ENCODE assay signal across 9 cellular contexts in the genomic region with DNA sequence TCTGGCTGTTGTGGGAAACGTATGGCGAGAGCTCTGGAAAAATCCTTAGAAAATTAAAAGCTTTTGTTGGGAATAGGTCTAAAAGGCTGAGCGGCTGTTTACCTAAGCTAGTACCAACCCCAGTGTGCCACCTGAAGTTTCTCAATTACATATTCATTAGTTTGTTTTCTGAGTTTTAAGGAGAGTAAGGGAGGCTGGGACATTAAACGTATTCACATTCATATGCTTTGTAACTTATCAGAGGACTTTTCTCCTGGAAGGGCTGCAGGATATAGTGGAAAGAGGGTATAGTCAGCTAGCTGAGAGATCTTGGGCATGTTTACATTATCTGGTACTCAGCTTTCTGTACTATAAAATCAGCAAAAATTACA. TPM values are rescaled to one million over a fixed set of nuclear protein-coding genes. Genes with fewer than 3 reads are reported as not detected.
DNase-seq lines count a peak whose midpoint lies in the region; TF ChIP-seq lines count a peak whose summit lies in the region.
"Had no signal": no experiment of that assay in that cellular context is flagged by ENCODE, and none has a peak within 500 bp of the region (broad histone marks: within the 10 kb centered on the region; RNA-seq: fewer than 3 reads in every experiment).

No MANE protein-coding gene starts in this region.

- intact Hi-C loops in breast epithelium (cut with DNase I; ENCODE audit: low total_unique reads) = loop anchor here (10.0 kb wide), 1 partner anchor 127 kb away; no protein-coding TSS in a partner anchor

- WGBS in liver = 40% methylated on average over 4 of the region's 4 CpGs
- 27% methylated on average over 4 of the region's 4 CpGs for WGBS in urinary bladder

- H3K27me3 ChIP-seq in breast epithelium = no peaks in the 10 kb centered on the region
- H3K27me3 ChIP-seq in liver (ENCODE audit: control insufficient read depth in 4 of 4, insufficient read depth in 4 of 4, low read length in 3 of 4) = no peaks in the 10 kb centered on the region

- TF ChIP-seq POLR2A in breast epithelium (IDR thresholded peaks at IDR 0.05) = no peak

- TF ChIP-seq RAD21 in liver (IDR thresholded peaks at IDR 0.05) = no peak

- H3K4me3 ChIP-seq in breast epithelium = peak overlapping the region in 2 of 3 donors; percentile 92 to 98
- peak overlapping the region in 1 of 3 donors; percentile 93 for H3K4me3 ChIP-seq in liver (ENCODE audit: low read depth in 1 of 3, low read length in 3 of 3)
- H3K4me3 ChIP-seq in urinary bladder (ENCODE audit: low read depth, low read length) = peak overlapping the region; percentile 92

- H3K27ac ChIP-seq in breast epithelium (peak overlapping the region; percentile 94 to 98), liver (ENCODE audit: low read depth in 1 of 2, low read length in 2 of 2) (peak overlapping the region; percentile 14 to 92), urinary bladder (ENCODE audit: low read depth) (no peak overlapping the region)

- H3K4me1 ChIP-seq in breast epithelium (no peaks in the 10 kb centered on the region), liver (ENCODE audit: control insufficient read depth in 4 of 4, insufficient read depth in 4 of 4, low read length in 3 of 4) (peaks cover 0 to 18% (median 11%) of the 10 kb centered on the region in 4 donors), urinary bladder (ENCODE audit: insufficient read depth) (no peaks in the 10 kb centered on the region)
- H3K4me1 ChIP-seq: psoas muscle had no signal

- no peak for TF ChIP-seq CTCF in breast epithelium (IDR thresholded peaks at IDR 0.05)
- no peak for TF ChIP-seq CTCF in liver (IDR thresholded peaks at IDR 0.05; ENCODE audit: low read depth, low read length, missing input control)

- DNase-seq in NCI-H510A treated with DMSO at 0.1 percent for 48 hours (lab: John Stamatoyannopoulos, UW) (peak; percentile 78), NCI-H510A (lab: John Stamatoyannopoulos, UW) (no peak), breast epithelium (ENCODE audit: low spot score in 2 of 2) (no peak), NCI-H82 (lab: John Stamatoyannopoulos, UW) (no peak)
- DNase-seq in stimulated activated CD8-positive, alpha-beta memory T cell treated with anti-CD3 and anti-CD28 coated beads, Interleukin-4, amount 100 ng/mL, for 48 hours = no peak
- DNase-seq in activated naive CD4-positive, alpha-beta T cell treated with Interleukin-2 at 50 U/mL for 16 hours = no peak
- DNase-seq: psoas muscle had no signal

- no peaks in the 10 kb centered on the region for H3K9me3 ChIP-seq in breast epithelium
- H3K9me3 ChIP-seq in liver (ENCODE audit: control insufficient read depth in 4 of 4, low read length in 3 of 4) = no peaks in the 10 kb centered on the region
- H3K9me3 ChIP-seq: psoas muscle had no signal

- H3K9ac ChIP-seq in liver (ENCODE audit: low read depth in 1 of 2, low read length in 2 of 2) = peak overlapping the region; percentile 42 to 87

- H3K36me3 ChIP-seq in breast epithelium (no peaks in the 10 kb centered on the region), liver (ENCODE audit: control insufficient read depth in 4 of 4, insufficient read depth in 3 of 4, low read depth in 1 of 4, low read length in 3 of 4) (no peaks in the 10 kb centered on the region), urinary bladder (ENCODE audit: insufficient read depth) (no peaks in the 10 kb centered on the region)

TF ChIP-seq in liver, 16 proteins besides CTCF, POLR2A, EP300 and RAD21:
- TF ChIP-seq HNF4G (IDR thresholded peaks at IDR 0.05) (no peak), NR2F2 (IDR thresholded peaks at IDR 0.05) (no peak), GABPA (IDR thresholded peaks at IDR 0.05 in 1 of 2, conservative IDR thresholded peaks at IDR 0.05 in 1 of 2) (no peak), FOXA2 (IDR thresholded peaks at IDR 0.05) (peak; percentile 5), FOXA1 (IDR thresholded peaks at IDR 0.05) (no peak), JUND (IDR thresholded peaks at IDR 0.05) (no peak), TAF1 (conservative IDR thresholded peaks at IDR 0.05) (no peak), EGR1 (IDR thresholded peaks at IDR 0.05; ENCODE audit: low read depth in 2 of 2) (no peak), ATF3 (IDR thresholded peaks at IDR 0.05) (no peak), YY1 (IDR thresholded peaks at IDR 0.05) (peak; percentile 10)

RNA-seq across cellular contexts. Expression of gene PAWR, which starts 1.5 kb away (rescaled TPM):
- total RNA-seq in breast epithelium (100 to 1,000 TPM in 2 of 3 donors, 10 to 100 TPM in 1; 17.0 to 155 (median 101) TPM), liver (10 to 100 TPM; 10.9 to 24.1 TPM), urinary bladder (117 TPM)
- polyA plus RNA-seq in liver (1 to 10 TPM; 6.1 to 8.9 TPM), urinary bladder (26.3 TPM)
